In the genomic region with DNA sequence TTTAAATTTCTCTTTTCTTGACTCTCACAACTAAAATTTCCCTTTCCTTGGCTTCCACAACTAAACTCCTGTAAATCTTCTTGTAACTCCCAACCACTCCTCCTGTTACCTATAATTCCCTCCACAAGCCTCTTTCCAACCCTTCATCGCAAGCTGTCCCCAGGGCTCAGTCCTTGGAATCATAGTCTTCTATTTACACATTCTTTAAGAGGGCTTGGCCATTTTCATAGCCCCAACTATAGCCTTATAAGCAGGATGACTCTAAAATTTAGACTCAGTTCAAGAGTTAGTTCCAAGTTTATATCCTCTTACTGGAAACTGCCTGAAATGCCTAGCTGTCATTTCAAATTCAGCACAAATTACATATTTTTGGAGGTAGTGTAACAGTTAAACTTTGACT, we compare ENCODE assay signal across 20 cellular contexts. TPM values are rescaled to one million over a fixed set of nuclear protein-coding genes. Genes with fewer than 3 reads are reported as not detected.
A peak's percentile ranks its signal among the peaks of the same experiment; 100 is the strongest.
DNase-seq lines count a peak whose midpoint lies in the region; ATAC-seq and TF ChIP-seq lines count a peak whose summit lies in the region.
"Had no signal": no experiment of that assay in that cellular context is flagged by ENCODE, and none has a peak within 500 bp of the region (broad histone marks: within the 10 kb centered on the region; RNA-seq: fewer than 3 reads in every experiment).

No MANE protein-coding gene starts in this region.

- H3K4me2 ChIP-seq in BLaER1 treated with 17β-estradiol and CSF1 and Interleukin-3, amounts not matched to agents 10 nM and 100 nM: peak overlapping the region in 9 of 11 experiments; percentile 7 to 58 (median 39); a peak in 14 of 22 replicates

- peaks cover 78 to 99% (median 88%) of the 10 kb centered on the region in 10 experiments for H3K4me1 ChIP-seq in BLaER1 treated with 17β-estradiol and CSF1 and Interleukin-3, amounts not matched to agents 10 nM and 100 nM

- BruUV-seq in Calu3 (replicated peaks; lab: Mats Ljungman, UMichigan): no TSS peak

- peaks cover 55% of the 10 kb centered on the region for H3K4me1 Mint-ChIP-seq in Calu3 (ENCODE audit: low read depth, unreplicated experiment)
- peaks cover 83% of the 10 kb centered on the region for H3K4me1 Mint-ChIP-seq in activated naive CD8-positive, alpha-beta T cell treated with anti-CD3 and anti-CD28 coated beads, Interleukin-2, amount 50 U/mL, for 24 hours
- peaks cover 49% of the 10 kb centered on the region for H3K4me1 Mint-ChIP-seq in nephron

- peak overlapping the region; percentile 32 for H3K27ac Mint-ChIP-seq in Calu3 (ENCODE audit: unreplicated experiment)
- peak overlapping the region; percentile 14 for H3K27ac Mint-ChIP-seq in activated naive CD8-positive, alpha-beta T cell treated with anti-CD3 and anti-CD28 coated beads, Interleukin-2, amount 50 U/mL, for 24 hours
- H3K27ac Mint-ChIP-seq in nephron: peak overlapping the region; percentile 50 to 70 (median 68)

- intact Hi-C loops in Calu3 (cut with micrococcal nuclease; ENCODE audit: unreplicated experiment): no loop called here

- peaks cover 0 to 24% (median 8%) of the 10 kb centered on the region in 11 experiments; a peak in 14 of 22 replicates for H3K36me3 ChIP-seq in BLaER1 treated with 17β-estradiol and CSF1 and Interleukin-3, amounts not matched to agents 10 nM and 100 nM
- H3K36me3 ChIP-seq: MG63, upper lobe of right lung had no signal

- H3K27ac ChIP-seq in BLaER1 treated with 17β-estradiol and CSF1 and Interleukin-3, amounts not matched to agents 10 nM and 100 nM: peak overlapping the region in 8 of 11 experiments; percentile 10 to 78 (median 65); a peak in 15 of 22 replicates
- H3K27ac ChIP-seq: upper lobe of right lung had no signal

- H3K9me3 Mint-ChIP-seq in Calu3 (ENCODE audit: low read depth, unreplicated experiment) (no peaks in the 10 kb centered on the region), nephron (no peaks in the 10 kb centered on the region)
- H3K9me3 Mint-ChIP-seq in activated naive CD8-positive, alpha-beta T cell treated with anti-CD3 and anti-CD28 coated beads, Interleukin-2, amount 50 U/mL, for 24 hours: no peaks in the 10 kb centered on the region

- H3K36me3 Mint-ChIP-seq in Calu3 (ENCODE audit: insufficient read depth, unreplicated experiment) (peaks cover 13% of the 10 kb centered on the region), nephron (ENCODE audit: low read depth) (peaks cover 28% of the 10 kb centered on the region)
- peaks cover 19% of the 10 kb centered on the region for H3K36me3 Mint-ChIP-seq in activated naive CD8-positive, alpha-beta T cell treated with anti-CD3 and anti-CD28 coated beads, Interleukin-2, amount 50 U/mL, for 24 hours (ENCODE audit: low read depth)

- no peak for ATAC-seq in activated naive CD8-positive, alpha-beta T cell treated with anti-CD3 and anti-CD28 coated beads, Interleukin-2, amount 50 U/mL, for 24 hours
- ATAC-seq in GM18907 (IDR thresholded peaks at IDR 0.05; ENCODE audit: unreplicated experiment) (no peak), GM21447 (IDR thresholded peaks at IDR 0.05; ENCODE audit: unreplicated experiment) (no peak)
- ATAC-seq: upper lobe of right lung had no signal

- no peak overlapping the region for H3K9ac ChIP-seq in BLaER1 treated with 17β-estradiol and CSF1 and Interleukin-3, amounts not matched to agents 10 nM and 100 nM

- DNase-seq in Calu3 (no peak), NCI-H526 (lab: John Stamatoyannopoulos, UW) (no peak)
- DNase-seq in activated naive CD8-positive, alpha-beta T cell treated with anti-CD3 and anti-CD28 coated beads, Interleukin-2, amount 50 U/mL, for 24 hours: no peak
- DNase-seq: activated CD4-positive, alpha-beta T cell treated with anti-CD3 and anti-CD28 coated beads for 48 hours; AML-193; aorta; central memory CD4-positive, alpha-beta T cell; EL; foreskin fibroblast; kidney; MG63; NCI-H1436 treated with DMSO at 0.1 percent for 48 hours; NCI-H524 treated with DMSO at 0.1 percent for 48 hours; stimulated activated CD4-positive, alpha-beta T cell treated with anti-CD3 and anti-CD28 coated beads, Interleukin-4, amount 100 ng/mL, for 1 hour; upper lobe of right lung had no signal

- no peaks in the 10 kb centered on the region for H3K27me3 ChIP-seq in BLaER1 treated with 17β-estradiol and CSF1 and Interleukin-3, amounts not matched to agents 10 nM and 100 nM
- H3K27me3 ChIP-seq: MG63, upper lobe of right lung had no signal

- H3K4me3 ChIP-seq in BLaER1 treated with 17β-estradiol and CSF1 and Interleukin-3, amounts not matched to agents 10 nM and 100 nM: no peak overlapping the region
- H3K4me3 ChIP-seq: MG63, upper lobe of right lung had no signal

- CTCF ChIA-PET in Calu3 (lab: Charles Lee): interaction anchor here (0.8 kb wide), 1 partner anchor 74 kb away, joined by 3 read pairs; no protein-coding TSS in a partner anchor

- H3K27me3 Mint-ChIP-seq in Calu3 (ENCODE audit: unreplicated experiment): no peaks in the 10 kb centered on the region
- no peaks in the 10 kb centered on the region for H3K27me3 Mint-ChIP-seq in activated naive CD8-positive, alpha-beta T cell treated with anti-CD3 and anti-CD28 coated beads, Interleukin-2, amount 50 U/mL, for 24 hours
- no peaks in the 10 kb centered on the region for H3K27me3 Mint-ChIP-seq in nephron (ENCODE audit: low read depth)

- H4K20me1 ChIP-seq in BLaER1 treated with 17β-estradiol and CSF1 and Interleukin-3, amounts not matched to agents 10 nM and 100 nM: peaks cover 0 to 93% (median 8%) of the 10 kb centered on the region in 11 experiments; a peak in 10 of 22 replicates

- H3K9me3 ChIP-seq in BLaER1 treated with 17β-estradiol and CSF1 and Interleukin-3, amounts not matched to agents 10 nM and 100 nM (replicated peaks in 1 of 11): 0 out of 22 replicates have a peak, but pooled peaks cover 0 to 7% (median 0%) of the 10 kb centered on the region in 11 experiments
- H3K9me3 ChIP-seq: MG63, upper lobe of right lung had no signal

- no peak for TF ChIP-seq CTCF in Calu3 (IDR thresholded peaks at IDR 0.05; ENCODE audit: unreplicated experiment)
- TF ChIP-seq CTCF in nephron (IDR thresholded peaks at IDR 0.05; ENCODE audit: unreplicated experiment in 3 of 3): no peak

- no peak overlapping the region for H3K4me3 Mint-ChIP-seq in Calu3 (ENCODE audit: low read depth, unreplicated experiment)
- no peak overlapping the region for H3K4me3 Mint-ChIP-seq in activated naive CD8-positive, alpha-beta T cell treated with anti-CD3 and anti-CD28 coated beads, Interleukin-2, amount 50 U/mL, for 24 hours
- H3K4me3 Mint-ChIP-seq in nephron: no peak overlapping the region
- H3K4me3 Mint-ChIP-seq: neural crest cell had no signal

RNA-seq across cellular contexts. Expression of gene GLG1, which starts 23.9 kb away (rescaled TPM):
- 130 and 139 TPM in 2 replicates for total RNA-seq in Calu3 (2022)

Comparison
In these comparisons a context has a peak if more than half of its experiments do, and no peak if none do; other contexts are left out.
1. H3K27ac Mint-ChIP-seq: peak in every context shown above with its lines; median percentile 68 in nephron; 32 in Calu3; 14 in activated naive CD8-positive, alpha-beta T cell treated with anti-CD3 and anti-CD28 coated beads, Interleukin-2, amount 50 U/mL, for 24 hours.